In genomic region chr1:1245840-1246205, GRCh38 we compare ENCODE assay signal across 27 cellular contexts. TPM values are rescaled to one million over a fixed set of nuclear protein-coding genes. Genes with fewer than 3 reads are reported as not detected.
"Had no signal": no experiment of that assay in that cellular context is flagged by ENCODE, and none has a peak within 500 bp of the region (broad histone marks: within the 10 kb centered on the region; RNA-seq: fewer than 3 reads in every experiment).

No MANE protein-coding gene starts in this region.

- ATAC-seq: gastrocnemius medialis; left ventricle myocardium superior; stimulated activated effector memory CD8-positive, alpha-beta T cell treated with anti-CD3 and anti-CD28 coated beads, Interleukin-12 subunit alpha, Interleukin-12 subunit beta, amount 100 ng/mL, for 72 hours had no signal

- H3K27ac Mint-ChIP-seq: dendritic cell treated with granulocyte-macrophage colony-stimulating factor and Interleukin-4, amounts not matched to agents 40 ng/mL and 50 ng/mL, for 4 days; endodermal cell; immature natural killer cell; naive B cell; natural killer cell treated with Interleukin-12 subunit alpha and Interleukin-12 subunit beta and Interleukin-15 and Interleukin-18, amount 100 ng/mL, for 72 hours; stimulated activated effector memory CD8-positive, alpha-beta T cell treated with anti-CD3 and anti-CD28 coated beads, Interleukin-12 subunit alpha, Interleukin-12 subunit beta, amount 100 ng/mL, for 72 hours had no signal

- H3K27me3 ChIP-seq: thyroid gland had no signal

- H3K9me3 Mint-ChIP-seq: dendritic cell treated with granulocyte-macrophage colony-stimulating factor and Interleukin-4, amounts not matched to agents 40 ng/mL and 50 ng/mL, for 4 days; endodermal cell; immature natural killer cell; naive B cell; natural killer cell treated with Interleukin-12 subunit alpha and Interleukin-12 subunit beta and Interleukin-15 and Interleukin-18, amount 100 ng/mL, for 72 hours; neural crest cell; stimulated activated effector memory CD8-positive, alpha-beta T cell treated with anti-CD3 and anti-CD28 coated beads, Interleukin-12 subunit alpha, Interleukin-12 subunit beta, amount 100 ng/mL, for 72 hours had no signal

- H3K36me3 Mint-ChIP-seq: immature natural killer cell; naive B cell; natural killer cell treated with Interleukin-12 subunit alpha and Interleukin-12 subunit beta and Interleukin-15 and Interleukin-18, amount 100 ng/mL, for 72 hours had no signal

- H3K36me3 ChIP-seq: colonic mucosa, gastrocnemius medialis, lower lobe of right lung, prostate gland, right atrium auricular region, sigmoid colon, thyroid gland had no signal

- H3K4me1 Mint-ChIP-seq: endodermal cell had no signal

- H3K9me3 ChIP-seq: colonic mucosa, gastrocnemius medialis, lower lobe of right lung, mucosa of descending colon, prostate gland, right atrium auricular region, sigmoid colon, stomach, thyroid gland had no signal

- H3K4me3 ChIP-seq: colonic mucosa, gastrocnemius medialis, lower lobe of right lung, mucosa of descending colon, prostate gland, sigmoid colon, thyroid gland had no signal

- H3K4me1 ChIP-seq: colonic mucosa, gastrocnemius medialis, lower lobe of right lung, prostate gland had no signal

- FAIRE-seq: keratinocyte had no signal

- H3K27me3 Mint-ChIP-seq: natural killer cell treated with Interleukin-12 subunit alpha and Interleukin-12 subunit beta and Interleukin-15 and Interleukin-18, amount 100 ng/mL, for 72 hours had no signal

- H3K4me3 Mint-ChIP-seq: dendritic cell treated with granulocyte-macrophage colony-stimulating factor and Interleukin-4, amounts not matched to agents 40 ng/mL and 50 ng/mL, for 4 days; endodermal cell; immature natural killer cell; natural killer cell treated with Interleukin-12 subunit alpha and Interleukin-12 subunit beta and Interleukin-15 and Interleukin-18, amount 100 ng/mL, for 72 hours; neural crest cell; stimulated activated effector memory CD8-positive, alpha-beta T cell treated with anti-CD3 and anti-CD28 coated beads, Interleukin-12 subunit alpha, Interleukin-12 subunit beta, amount 100 ng/mL, for 72 hours had no signal

- DNase-seq: colonic mucosa; effector CD8-positive, alpha-beta T cell; gastrocnemius medialis; head of caudate nucleus; immature natural killer cell; left ventricle myocardium superior; lower lobe of right lung; mucosa of descending colon; naive B cell; nucleus accumbens; sigmoid colon; stimulated activated CD4-positive, alpha-beta T cell treated with anti-CD3 and anti-CD28 coated beads, Interleukin-2, amount 100 ng/mL, for 24 hours; stimulated activated CD4-positive, alpha-beta T cell treated with anti-CD3 and anti-CD28 coated beads, Interleukin-4, amount 100 ng/mL, for 24 hours; stimulated activated naive CD4-positive, alpha-beta T cell treated with Interleukin-2 at 50 U/mL for 16 hours; stomach; thyroid gland had no signal

- H3K27ac ChIP-seq: colonic mucosa, epithelial cell of prostate, gastrocnemius medialis, lower lobe of right lung, prostate gland, right atrium auricular region, sigmoid colon, stomach, thyroid gland had no signal

RNA-seq across cellular contexts. Expression of gene C1QTNF12, which starts 0.7 kb away (rescaled TPM):
- total RNA-seq: right atrium auricular region had no signal
- polyA plus RNA-seq: immature natural killer cell had no signal

RNA-seq across cellular contexts. Expression of gene TNFRSF4, which starts 31.9 kb away (rescaled TPM):
- total RNA-seq: chondrocyte, temporal lobe had no signal
- polyA plus RNA-seq: keratinocyte had no signal
